In the genomic region with DNA sequence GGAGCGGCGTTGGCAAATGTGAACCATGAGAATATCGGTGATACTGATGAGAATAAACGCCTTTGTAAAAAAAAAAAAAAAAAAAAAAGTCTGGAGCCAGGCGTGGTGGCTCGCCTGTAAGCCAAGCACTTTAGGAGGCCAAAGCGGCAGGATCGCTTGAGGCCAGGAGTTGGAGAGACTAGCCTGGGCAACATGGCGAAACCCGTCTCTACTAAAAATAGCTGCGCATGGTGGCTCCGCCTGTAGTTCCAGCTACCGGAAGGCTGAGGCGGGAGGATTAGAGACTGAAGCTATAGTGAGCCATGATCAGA, we compare ENCODE assay signal across 8 cellular contexts.
DNase-seq lines count a peak whose midpoint lies in the region; ATAC-seq and TF ChIP-seq lines count a peak whose summit lies in the region.

No MANE protein-coding gene starts in this region.

- H3K4me3 ChIP-seq in BLaER1 (peak overlapping the region; percentile 81), brain microvascular endothelial cell (ENCODE audit: low read depth, low read length) (peak overlapping the region; percentile 87)

- H3K27ac Mint-ChIP-seq in memory B cell = peak overlapping the region; percentile 99

- peaks cover 19% of the 10 kb centered on the region for H3K36me3 Mint-ChIP-seq in memory B cell

- no peaks in the 10 kb centered on the region for H3K9me3 Mint-ChIP-seq in memory B cell

- H3K27me3 Mint-ChIP-seq in memory B cell = no peaks in the 10 kb centered on the region

- ATAC-seq in HG03025 (IDR thresholded peaks at IDR 0.05; ENCODE audit: low FRiP score, unreplicated experiment) (peak; percentile 34), memory B cell (ENCODE audit: low read depth) (no peak), HG03139 (IDR thresholded peaks at IDR 0.05; ENCODE audit: unreplicated experiment) (no peak), HG03432 (IDR thresholded peaks at IDR 0.05; ENCODE audit: unreplicated experiment) (no peak), GM18870 (IDR thresholded peaks at IDR 0.05; ENCODE audit: unreplicated experiment) (no peak)

- H3K36me3 ChIP-seq in BLaER1 = peaks cover 23% of the 10 kb centered on the region
- H3K36me3 ChIP-seq in brain microvascular endothelial cell (replicated peaks) = peaks cover 8% of the 10 kb centered on the region

- H3K27me3 ChIP-seq in BLaER1 (no peaks in the 10 kb centered on the region), brain microvascular endothelial cell (replicated peaks) (no peaks in the 10 kb centered on the region)

- TF ChIP-seq CTCF in brain microvascular endothelial cell (IDR thresholded peaks at IDR 0.05; ENCODE audit: low read depth, low read length, missing control alignments) = no peak

- no peak for DNase-seq in brain microvascular endothelial cell
- no peak for DNase-seq in memory B cell (ENCODE audit: low spot score in 2 of 2)
- DNase-seq in effector CD4-positive, alpha-beta T cell = no peak

- no peaks in the 10 kb centered on the region for H3K9me3 ChIP-seq in BLaER1

- H3K4me1 Mint-ChIP-seq in memory B cell = peaks cover 26% of the 10 kb centered on the region

- in situ Hi-C loops in brain microvascular endothelial cell (cut with HindIII; ENCODE audit: low pct_ligation_motif_present, low sequenced_read_pairs) = no loop called here

- H3K4me2 ChIP-seq in BLaER1 = peak overlapping the region; percentile 95

- peak overlapping the region; percentile 99 for H3K27ac ChIP-seq in BLaER1
- peak overlapping the region; percentile 100 for H3K27ac ChIP-seq in brain microvascular endothelial cell

- peaks cover 86% of the 10 kb centered on the region for H3K4me1 ChIP-seq in BLaER1

- H4K20me1 ChIP-seq in BLaER1 = no peaks in the 10 kb centered on the region

- H3K9ac ChIP-seq in BLaER1 = peak overlapping the region; percentile 98

- H3K4me3 Mint-ChIP-seq in memory B cell = peak overlapping the region; percentile 97
